In the genomic region with DNA sequence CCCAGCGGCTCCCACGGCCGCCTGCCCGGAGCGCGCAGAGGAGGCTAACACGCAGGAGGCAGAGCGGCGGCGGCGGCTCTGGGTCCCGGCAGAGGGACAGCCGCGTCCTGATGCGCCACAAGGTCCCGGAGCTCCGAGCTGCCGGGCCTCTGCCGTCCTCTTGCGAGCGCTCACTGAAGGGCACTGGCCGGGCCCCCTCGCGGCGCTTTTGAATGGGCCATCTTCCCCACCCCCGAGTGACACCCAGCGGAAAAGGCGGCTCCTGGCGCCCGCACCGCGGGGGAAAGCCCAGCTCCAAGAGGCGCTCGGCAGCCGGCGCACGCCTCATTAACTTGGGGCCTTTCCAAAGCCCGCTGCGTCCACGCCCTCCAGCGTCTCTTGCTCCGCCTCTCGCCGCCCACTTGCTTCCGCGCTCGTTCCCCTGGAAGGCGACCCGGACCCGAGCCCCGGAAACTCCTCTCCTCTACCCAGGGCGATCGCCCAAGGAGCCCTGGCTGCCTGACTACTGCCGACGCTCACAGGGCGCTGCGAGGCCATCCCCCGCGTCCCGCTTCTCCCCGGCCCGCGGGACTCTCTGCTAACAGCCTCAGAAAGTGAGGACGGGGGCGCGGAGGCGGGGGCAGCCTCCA, we compare ENCODE assay signal across 8 cellular contexts. TPM values are rescaled to one million over a fixed set of nuclear protein-coding genes. Genes with fewer than 3 reads are reported as not detected.
DNase-seq lines count a peak whose midpoint lies in the region; ATAC-seq and TF ChIP-seq lines count a peak whose summit lies in the region.

A gene (minus strand): TSS at position 363 of the 629 bp plus-strand sequence.

- POLR2A ChIA-PET in activated CD4-positive, alpha-beta T cell treated with anti-CD3 and anti-CD28 coated beads, Interleukin-2, amount 10 ng/mL, durations not matched to agents 7 days and 5 days (lab: Charles Lee): interaction anchor here (0.7 to 2.9 kb wide), 5 partner anchors 11 to 527 kb away, joined by 3 to 13 read pairs (median 3); no protein-coding TSS in a partner anchor

- ATAC-seq in GM19328 (IDR thresholded peaks at IDR 0.05; ENCODE audit: unreplicated experiment) (peak; percentile 86), HG03520 (IDR thresholded peaks at IDR 0.05; ENCODE audit: unreplicated experiment) (peak; percentile 69), left lung (peak; percentile 92)

- H3K27me3 ChIP-seq in left lung: peaks cover 0 to 36% of the 10 kb centered on the region in 2 donors

- peak within 1 kb of the TSS; percentile 85 for H3K4me3 Mint-ChIP-seq in activated CD4-positive, alpha-beta T cell treated with anti-CD3 and anti-CD28 coated beads, Interleukin-2, amount 10 ng/mL, durations not matched to agents 7 days and 5 days

- H3K36me3 ChIP-seq in left lung: no peaks in the 10 kb centered on the region

- peak within 1 kb of the TSS; percentile 57 to 68 for H3K4me3 ChIP-seq in left lung

- CTCF ChIA-PET in activated CD4-positive, alpha-beta T cell treated with anti-CD3 and anti-CD28 coated beads, Interleukin-2, amount 10 ng/mL, durations not matched to agents 7 days and 5 days (lab: Charles Lee): interaction anchor here (0.6 to 3.3 kb wide), 29 partner anchors 11 to 520 kb away, joined by 3 to 22 read pairs (median 4); a partner anchor contains a TSS

- H3K4me1 ChIP-seq in left lung: peaks cover 0 to 32% of the 10 kb centered on the region in 2 donors

- H3K9me3 ChIP-seq in left lung: no peaks in the 10 kb centered on the region

- H3K27ac Mint-ChIP-seq in activated CD4-positive, alpha-beta T cell treated with anti-CD3 and anti-CD28 coated beads, Interleukin-2, amount 10 ng/mL, durations not matched to agents 7 days and 5 days: peak within 1 kb of the TSS; percentile 91

- peaks cover 23% of the 10 kb centered on the region for H3K27me3 Mint-ChIP-seq in activated CD4-positive, alpha-beta T cell treated with anti-CD3 and anti-CD28 coated beads, Interleukin-2, amount 10 ng/mL, durations not matched to agents 7 days and 5 days

- TF ChIP-seq CTCF in C4-2B (conservative IDR thresholded peaks at IDR 0.05): peak; percentile 75
- peak; percentile 52 to 70 for TF ChIP-seq CTCF in left lung (IDR thresholded peaks at IDR 0.05)

- H3K36me3 Mint-ChIP-seq in activated CD4-positive, alpha-beta T cell treated with anti-CD3 and anti-CD28 coated beads, Interleukin-2, amount 10 ng/mL, durations not matched to agents 7 days and 5 days (ENCODE audit: low read depth): peaks cover 5% of the 10 kb centered on the region

- DNase-seq in NCI-H526 treated with DMSO at 0.1 percent for 48 hours (lab: John Stamatoyannopoulos, UW): peak; percentile 80
- DNase-seq in activated CD4-positive, alpha-beta T cell treated with anti-CD3 and anti-CD28 coated beads, Interleukin-2, amount 10 ng/mL, durations not matched to agents 7 days and 5 days: peak; percentile 86
- DNase-seq in dedifferentiated amniotic fluid mesenchymal stem cell (ENCODE audit: extremely low spot score): peak; percentile 95
- DNase-seq in left lung: peak; percentile 97
- DNase-seq in stimulated activated CD4-positive, alpha-beta T cell treated with anti-CD3 and anti-CD28 coated beads, Interleukin-2, amount 100 ng/mL, for 48 hours: peak; percentile 88 to 89

- intact Hi-C loops in left lung (cut with DNase I): loop anchor here in 1 of 2 donors (10.0 kb wide), 2 partner anchors 207 to 467 kb away; no protein-coding TSS in a partner anchor

- no peaks in the 10 kb centered on the region for H3K9me3 Mint-ChIP-seq in activated CD4-positive, alpha-beta T cell treated with anti-CD3 and anti-CD28 coated beads, Interleukin-2, amount 10 ng/mL, durations not matched to agents 7 days and 5 days

- peak within 1 kb of the TSS; percentile 80 for H3K27ac ChIP-seq in C4-2B
- H3K27ac ChIP-seq in left lung: peak within 1 kb of the TSS; percentile 95

- H3K4me1 Mint-ChIP-seq in activated CD4-positive, alpha-beta T cell treated with anti-CD3 and anti-CD28 coated beads, Interleukin-2, amount 10 ng/mL, durations not matched to agents 7 days and 5 days: peaks cover 32% of the 10 kb centered on the region

RNA-seq across cellular contexts. Expression of the gene that starts here (rescaled TPM):
- 1 to 10 TPM; 3.8 to 3.9 TPM for total RNA-seq in activated CD4-positive, alpha-beta T cell treated with anti-CD3 and anti-CD28 coated beads, Interleukin-2, amount 10 ng/mL, durations not matched to agents 7 days and 5 days
- total RNA-seq in left lung: 10 to 100 TPM; 15.8 to 19.0 TPM

Comparison
In these comparisons a context has a peak if more than half of its experiments do, and no peak if none do; other contexts are left out.
1. Peak in every context shown above with its lines: DNase-seq, ATAC-seq, H3K4me3 ChIP-seq and H3K27ac ChIP-seq.